In genomic region chr4:20684852-20685763, GRCh38 we compare ENCODE assay signal across 9 cellular contexts. TPM values are rescaled to one million over a fixed set of nuclear protein-coding genes. Genes with fewer than 3 reads are reported as not detected.
DNase-seq lines count a peak whose midpoint lies in the region; ATAC-seq, FAIRE-seq and TF ChIP-seq lines count a peak whose summit lies in the region.
"Had no signal": no experiment of that assay in that cellular context is flagged by ENCODE, and none has a peak within 500 bp of the region (broad histone marks: within the 10 kb centered on the region; RNA-seq: fewer than 3 reads in every experiment).

No MANE protein-coding gene starts in this region.

- H3K27ac ChIP-seq in astrocyte (ENCODE audit: low read depth, low read length) (no peak overlapping the region), HepG2 (ENCODE audit: extremely low read length, insufficient read depth, low read length) (no peak overlapping the region)
- no peak overlapping the region for H3K27ac ChIP-seq in effector memory CD4-positive, alpha-beta T cell (ENCODE audit: insufficient read depth, low read length, poor library complexity, severe bottlenecking)
- H3K27ac ChIP-seq: skin epidermis had no signal

- H3K4me3 ChIP-seq in astrocyte (ENCODE audit: insufficient read depth, low read depth, low read length) (no peak overlapping the region), HepG2 (replicated peaks in 1 of 3; ENCODE audit: insufficient read depth in 1 of 3, low read depth in 2 of 3, low read length in 3 of 3) (no peak overlapping the region)
- H3K4me3 ChIP-seq in effector memory CD4-positive, alpha-beta T cell (ENCODE audit: insufficient read depth, low read depth, low read length, poor library complexity, severe bottlenecking), result no peak overlapping the region
- H3K4me3 ChIP-seq: skin epidermis had no signal

- H3K9me3 ChIP-seq in astrocyte (ENCODE audit: insufficient read depth, low read depth, low read length), result no peaks in the 10 kb centered on the region
- no peaks in the 10 kb centered on the region for H3K9me3 ChIP-seq in HepG2 (ENCODE audit: low read length)
- no peaks in the 10 kb centered on the region for H3K9me3 ChIP-seq in effector memory CD4-positive, alpha-beta T cell (ENCODE audit: control insufficient read depth, low read length)

- H3K27me3 ChIP-seq in astrocyte (ENCODE audit: insufficient read depth, low read length) (peaks cover 15% of the 10 kb centered on the region), HepG2 (ENCODE audit: control insufficient read depth in 1 of 2, insufficient read depth in 2 of 2, low read length in 2 of 2) (no peaks in the 10 kb centered on the region)
- no peaks in the 10 kb centered on the region for H3K27me3 ChIP-seq in effector memory CD4-positive, alpha-beta T cell (replicated peaks; ENCODE audit: control insufficient read depth, insufficient read depth, low read length, poor library complexity, severe bottlenecking)

- H3K4me1 ChIP-seq in astrocyte (ENCODE audit: insufficient read depth, low read length), result no peaks in the 10 kb centered on the region
- H3K4me1 ChIP-seq in HepG2 (ENCODE audit: insufficient read depth, low read length), result no peaks in the 10 kb centered on the region
- H3K4me1 ChIP-seq in effector memory CD4-positive, alpha-beta T cell (ENCODE audit: control insufficient read depth, insufficient read depth, low read length, poor library complexity, severe bottlenecking), result no peaks in the 10 kb centered on the region

- TF ChIP-seq RAD21 in HepG2 (CRISPR knock-in tag; IDR thresholded peaks at IDR 0.05), result no peak

- TF ChIP-seq CTCF in astrocyte (IDR thresholded peaks at IDR 0.05; ENCODE audit: insufficient read depth, low read depth, low read length) (peak; percentile 50), HepG2 (CRISPR knock-in tag; IDR thresholded peaks at IDR 0.05) (peak; percentile 42)

- DNase-seq in NCI-H2171 treated with DMSO at 0.1 percent for 48 hours (lab: John Stamatoyannopoulos, UW) (peak; percentile 17), NCI-H2171 (lab: John Stamatoyannopoulos, UW) (no peak), MV-4-11 (lab: John Stamatoyannopoulos, UW) (peak; percentile 50), astrocyte (ENCODE audit: low read depth) (no peak), HepG2 (ENCODE audit: low spot score) (no peak)
- DNase-seq in effector memory CD4-positive, alpha-beta T cell, result no peak
- DNase-seq in activated CD4-positive, alpha-beta T cell treated with anti-CD3 and anti-CD28 coated beads for 36 hours, result no peak
- DNase-seq in activated T-cell treated with anti-CD3 and anti-CD28 coated beads, Interleukin-2, amount 50 U/mL, for 48 hours, result no peak

- H3K4me1 Mint-ChIP-seq in astrocyte (ENCODE audit: low read depth, unreplicated experiment), result no peaks in the 10 kb centered on the region
- no peaks in the 10 kb centered on the region for H3K4me1 Mint-ChIP-seq in activated CD4-positive, alpha-beta T cell treated with anti-CD3 and anti-CD28 coated beads for 36 hours

- H3K9ac ChIP-seq in astrocyte (ENCODE audit: low read length) (no peak overlapping the region), HepG2 (ENCODE audit: insufficient read depth, low read depth, low read length) (no peak overlapping the region)

- H3K36me3 ChIP-seq in astrocyte (ENCODE audit: insufficient read depth, low read length), result no peaks in the 10 kb centered on the region
- no peaks in the 10 kb centered on the region for H3K36me3 ChIP-seq in HepG2 (replicated peaks in 1 of 2; ENCODE audit: control insufficient read depth in 1 of 2, insufficient read depth in 2 of 2, low read length in 2 of 2)
- no peaks in the 10 kb centered on the region for H3K36me3 ChIP-seq in effector memory CD4-positive, alpha-beta T cell (ENCODE audit: control insufficient read depth, insufficient read depth, low read length)

- H3K4me2 ChIP-seq in astrocyte (ENCODE audit: low read length) (no peak overlapping the region), HepG2 (ENCODE audit: low read depth, low read length) (no peak overlapping the region)

- TF ChIP-seq EP300 in HepG2 (IDR thresholded peaks at IDR 0.05; ENCODE audit: low read depth in 2 of 2, low read length in 2 of 2), result no peak
- no peak for TF ChIP-seq EP300 in HepG2 (CRISPR knock-in tag; IDR thresholded peaks at IDR 0.05; ENCODE audit: borderline replicate concordance)

- no peak for ATAC-seq in HepG2
- no peak for ATAC-seq in activated CD4-positive, alpha-beta T cell treated with anti-CD3 and anti-CD28 coated beads for 36 hours

- no peak overlapping the region for H3K4me3 Mint-ChIP-seq in astrocyte (ENCODE audit: unreplicated experiment)
- H3K4me3 Mint-ChIP-seq in activated CD4-positive, alpha-beta T cell treated with anti-CD3 and anti-CD28 coated beads for 36 hours, result no peak overlapping the region

- no peak overlapping the region for H3K27ac Mint-ChIP-seq in astrocyte (ENCODE audit: unreplicated experiment)
- no peak overlapping the region for H3K27ac Mint-ChIP-seq in activated CD4-positive, alpha-beta T cell treated with anti-CD3 and anti-CD28 coated beads for 36 hours

- POLR2A ChIA-PET in HepG2 (lab: Yijun Ruan, JAX), result no interaction called here
- POLR2A ChIA-PET in activated CD4-positive, alpha-beta T cell treated with anti-CD3 and anti-CD28 coated beads for 36 hours (lab: Charles Lee), result no interaction called here

- intact Hi-C loops in HepG2 (cut with micrococcal nuclease; ENCODE audit: unreplicated experiment), result loop anchor here (1.0 to 10.0 kb wide), 3 partner anchors 140 to 290 kb away; no protein-coding TSS in a partner anchor
- intact Hi-C loops in activated CD4-positive, alpha-beta T cell treated with anti-CD3 and anti-CD28 coated beads for 36 hours (cut with DNase I, micrococcal nuclease), result loop anchor here (1.0 to 10.0 kb wide), 8 partner anchors 140 to 1998 kb away; no protein-coding TSS in a partner anchor

- CTCF ChIA-PET in HepG2 (lab: Yijun Ruan, JAX; ENCODE audit: low intra/inter-chr PET ratio, low total read pairs), result interaction anchor here (0.7 to 2.4 kb wide), 4 partner anchors 263 to 1996 kb away, joined by 4 to 15 read pairs (median 9); no protein-coding TSS in a partner anchor
- CTCF ChIA-PET in activated CD4-positive, alpha-beta T cell treated with anti-CD3 and anti-CD28 coated beads for 36 hours (lab: Charles Lee), result interaction anchor here (0.6 to 2.5 kb wide), 15 partner anchors 9 to 834 kb away, joined by 3 to 17 read pairs (median 3); partner anchors contain the start of gene PACRGL

- H4K20me1 ChIP-seq in astrocyte (ENCODE audit: insufficient read depth, low read length) (no peaks in the 10 kb centered on the region), HepG2 (ENCODE audit: insufficient read depth, low read length) (no peaks in the 10 kb centered on the region)

- peaks cover 15% of the 10 kb centered on the region for H3K27me3 Mint-ChIP-seq in astrocyte (ENCODE audit: low read depth, unreplicated experiment)
- peaks cover 10% of the 10 kb centered on the region for H3K27me3 Mint-ChIP-seq in activated CD4-positive, alpha-beta T cell treated with anti-CD3 and anti-CD28 coated beads for 36 hours

- peak; percentile 5 for FAIRE-seq in astrocyte (lab: Jason Lieb, UNC)
- no peak for FAIRE-seq in HepG2 (lab: Jason Lieb, UNC)

- peaks cover 4% of the 10 kb centered on the region for H3K9me3 Mint-ChIP-seq in astrocyte (ENCODE audit: unreplicated experiment)
- no peaks in the 10 kb centered on the region for H3K9me3 Mint-ChIP-seq in activated CD4-positive, alpha-beta T cell treated with anti-CD3 and anti-CD28 coated beads for 36 hours (ENCODE audit: low read depth)

- H3K79me2 ChIP-seq in astrocyte (ENCODE audit: insufficient read depth, low read length) (no peaks in the 10 kb centered on the region), HepG2 (ENCODE audit: insufficient read depth, low read length) (no peaks in the 10 kb centered on the region)

- no peak for TF ChIP-seq POLR2A in HepG2 (IDR thresholded peaks at IDR 0.05; ENCODE audit: insufficient read depth in 1 of 2, low read depth in 2 of 2, low read length in 2 of 2)

- WGBS in HepG2 (ENCODE audit: low lambda C conversion rate), result 16% methylated on average over 6 of the region's 6 CpGs

- BruUV-seq in HepG2 (replicated peaks; lab: Mats Ljungman, UMichigan), result no TSS peak

- peaks cover 2% of the 10 kb centered on the region for H3K36me3 Mint-ChIP-seq in astrocyte (ENCODE audit: low read depth, unreplicated experiment)
- no peaks in the 10 kb centered on the region for H3K36me3 Mint-ChIP-seq in activated CD4-positive, alpha-beta T cell treated with anti-CD3 and anti-CD28 coated beads for 36 hours (ENCODE audit: low read depth)

- in situ Hi-C loops in HepG2 (cut with HindIII; ENCODE audit: extremely low pct_ligation_motif_present, low pct_unique_long_range_greater_than_20kb), result loop anchor here (5.0 to 25.0 kb wide), 3 partner anchors 263 to 2000 kb away; no protein-coding TSS in a partner anchor

- H2AFZ ChIP-seq in astrocyte (ENCODE audit: low read depth, low read length), result no peak overlapping the region
- H2AFZ ChIP-seq in HepG2 (ENCODE audit: low read length), result no peak overlapping the region

TF ChIP-seq in HepG2, 621 proteins besides CTCF, POLR2A, EP300 and RAD21 (continues in another document):
- TF ChIP-seq SMC3 (IDR thresholded peaks at IDR 0.05; ENCODE audit: low read length) (peak; percentile 10; the same call in 1 of the 2 replicates), STAG1 (CRISPR knock-in tag; IDR thresholded peaks at IDR 0.05) (peak; percentile 59)

RNA-seq across cellular contexts. Expression of gene PACRGL, which starts 15.2 kb away (rescaled TPM):
- total RNA-seq in astrocyte (12.3 and 18.5 TPM in 2 replicates), HepG2 (2016; rRNA removed; fragmentation: Illumina TruSeq; extraction: Trizol) (15.1 and 18.9 TPM in 2 replicates)
- 8.3 and 8.8 TPM in 2 replicates for total RNA-seq in HepG2 (2016; cell fraction: cytosol; rRNA removed; fragmentation: Illumina TruSeq; extraction: Trizol; ENCODE audit: low read depth)
- total RNA-seq in HepG2 (2016; cell fraction: insoluble cytoplasmic fraction; rRNA removed; fragmentation: Illumina TruSeq; extraction: Trizol), result 17.1 and 18.6 TPM in 2 replicates
- total RNA-seq in HepG2 (2016; cell fraction: membrane; rRNA removed; fragmentation: Illumina TruSeq; extraction: Trizol), result 16.1 and 16.7 TPM in 2 replicates
- total RNA-seq in HepG2 (2016; cell fraction: nucleus; rRNA removed; fragmentation: Illumina TruSeq; extraction: Trizol), result 16.5 and 23.5 TPM in 2 replicates
- 5.7 and 5.8 TPM in 2 replicates for polyA plus RNA-seq in HepG2 (2011; rRNA removed)
- polyA plus RNA-seq in HepG2 (2011; cell fraction: cytosol; rRNA removed), result 2.8 and 3.4 TPM in 2 replicates
- 4.9 and 7.8 TPM in 2 replicates for polyA plus RNA-seq in HepG2 (2011; cell fraction: nucleus; rRNA removed)
- 3.6 and 4.9 TPM in 2 replicates for polyA plus RNA-seq in HepG2 (2012)
- polyA plus RNA-seq in HepG2 (2016; cell fraction: cytosol; fragmentation: Illumina TruSeq; extraction: Trizol; ENCODE audit: low read depth), result 3.4 and 4.9 TPM in 2 replicates
- 14.5 and 15.8 TPM in 2 replicates for polyA plus RNA-seq in HepG2 (2016; cell fraction: insoluble cytoplasmic fraction; fragmentation: Illumina TruSeq; extraction: Trizol; ENCODE audit: low read depth)
- 7.6 and 9.2 TPM in 2 replicates for polyA plus RNA-seq in HepG2 (2016; cell fraction: membrane; fragmentation: Illumina TruSeq; extraction: Trizol; ENCODE audit: low read depth)
- 13.4 and 16.5 TPM in 2 replicates for polyA plus RNA-seq in HepG2 (2016; cell fraction: nucleus; fragmentation: Illumina TruSeq; extraction: Trizol; ENCODE audit: insufficient read depth, low read depth)
- 4.9 and 8.6 TPM in 2 replicates for polyA minus RNA-seq in HepG2 (2011; rRNA and poly(A)+ RNA removed; ENCODE audit: low replicate concordance)
- 2.9 and 4.2 TPM in 2 replicates for polyA minus RNA-seq in HepG2 (2011; cell fraction: cytosol; rRNA and poly(A)+ RNA removed)
- polyA minus RNA-seq in HepG2 (2011; cell fraction: nucleus; rRNA and poly(A)+ RNA removed), result 26.7 TPM in 2 replicates
- total RNA-seq in activated CD4-positive, alpha-beta T cell treated with anti-CD3 and anti-CD28 coated beads for 36 hours, result 10 to 100 TPM; 10.8 to 11.0 TPM

Comparison
In these comparisons a context has a peak if more than half of its experiments do, and no peak if none do; other contexts are left out.
1. DNase-seq: peak in NCI-H2171 treated with DMSO at 0.1 percent for 48 hours (single experiment) and MV-4-11 (single experiment); none in NCI-H2171 (single experiment), astrocyte (single experiment), HepG2 (single experiment), effector memory CD4-positive, alpha-beta T cell (0 of 3), activated CD4-positive, alpha-beta T cell treated with anti-CD3 and anti-CD28 coated beads for 36 hours (single experiment) and activated T-cell treated with anti-CD3 and anti-CD28 coated beads, Interleukin-2, amount 50 U/mL, for 48 hours (0 of 2).